Comparison of ENCODE assay signal across 8 cellular contexts in genomic region chr18:74597662-74598349, GRCh38. TPM values are rescaled to one million over a fixed set of nuclear protein-coding genes. Genes with fewer than 3 reads are reported as not detected.
A peak's percentile ranks its signal among the peaks of the same experiment; 100 is the strongest.
DNase-seq lines count a peak whose midpoint lies in the region; ATAC-seq lines count a peak whose summit lies in the region.

TSS of gene ZNF407 (plus strand) at chr18:74597870. CDS start at chr18:74631020, 33,150 bp downstream.

- peak; percentile 71 for ATAC-seq in HG03439 (IDR thresholded peaks at IDR 0.05; ENCODE audit: unreplicated experiment)

- peak; percentile 93 for DNase-seq in Ammon's horn (ENCODE audit: low spot score)
- peak; percentile 76 for DNase-seq in GM19238 (ENCODE audit: insufficient read length, low spot score)
- DNase-seq in NCI-H510A (lab: John Stamatoyannopoulos, UW): peak; percentile 98
- peak; percentile 78 for DNase-seq in activated CD4-positive, alpha-beta T cell treated with anti-CD3 and anti-CD28 coated beads for 1 hour
- DNase-seq in cerebellum (ENCODE audit: low spot score): peak; percentile 94
- DNase-seq in kidney glomerular epithelial cell (lab: John Stamatoyannopoulos, UW): peak; percentile 84
- peak; percentile 77 to 79 (median 78) for DNase-seq in stimulated activated CD4-positive, alpha-beta T cell treated with anti-CD3 and anti-CD28 coated beads, Interleukin-1b, Interleukin-23, amount 100 ng/mL, for 24 hours (ENCODE audit: low read depth in 4 of 4, low spot score in 1 of 4)

RNA-seq across cellular contexts. Expression of gene ZNF407, which starts in this region (rescaled TPM):
- total RNA-seq in cerebellum: 32.0 TPM

Comparison
In these comparisons a context has a peak if more than half of its experiments do, and no peak if none do; other contexts are left out.
1. Peak in every context shown above with its lines: DNase-seq and ATAC-seq.